Comparison of ENCODE assay signal across 14 cellular contexts in genomic region chr22:29302681-29303465, GRCh38. TPM values are rescaled to one million over a fixed set of nuclear protein-coding genes. Genes with fewer than 3 reads are reported as not detected.
DNase-seq lines count a peak whose midpoint lies in the region; ATAC-seq and TF ChIP-seq lines count a peak whose summit lies in the region.
"Had no signal": no experiment of that assay in that cellular context is flagged by ENCODE, and none has a peak within 500 bp of the region (broad histone marks: within the 10 kb centered on the region; RNA-seq: fewer than 3 reads in every experiment).

No MANE protein-coding gene starts in this region.

- peaks cover 49% of the 10 kb centered on the region for H3F3A ChIP-seq in GM23338 (replicated peaks; ENCODE audit: low read depth)

- WGBS in ovary, 3 donors: 39 to 53% (median 53%) methylated on average over 13 of the region's 13 CpGs

- intact Hi-C loops in breast epithelium (cut with DNase I; ENCODE audit: low total_unique reads): no loop called here
- intact Hi-C loops in ovary (cut with DNase I): no loop called here

- TF ChIP-seq EP300 in ovary (IDR thresholded peaks at IDR 0.05): no peak

- no peak overlapping the region for H3K4me3 Mint-ChIP-seq in GM23338
- H3K4me3 Mint-ChIP-seq: activated CD4-positive, alpha-beta T cell treated with anti-CD3 and anti-CD28 coated beads for 36 hours had no signal

- peaks cover 28% of the 10 kb centered on the region for H3K27me3 Mint-ChIP-seq in GM23338 (ENCODE audit: insufficient read depth, low read depth, poor library complexity)

- H3K4me1 Mint-ChIP-seq in GM23338: peaks cover 29% of the 10 kb centered on the region

- H3K79me2 ChIP-seq in GM23338 (replicated peaks; ENCODE audit: insufficient read depth): 0 out of 2 replicates have a peak, but pooled peaks cover under 1% of the 10 kb centered on the region

- ATAC-seq in GM23338 (no peak), HG03571 (IDR thresholded peaks at IDR 0.05; ENCODE audit: unreplicated experiment) (no peak)
- ATAC-seq: activated CD4-positive, alpha-beta T cell treated with anti-CD3 and anti-CD28 coated beads for 36 hours had no signal

- H3K4me3 ChIP-seq in GM23338 (no peak overlapping the region), breast epithelium (no peak overlapping the region), ovary (no peak overlapping the region)
- H3K4me3 ChIP-seq: colonic mucosa had no signal

- H2AFZ ChIP-seq in GM23338: no peak overlapping the region

- peaks cover 10% of the 10 kb centered on the region; the same call in 1 of the 2 replicates for H3K4me1 ChIP-seq in GM23338 (ENCODE audit: insufficient read depth)
- H3K4me1 ChIP-seq in breast epithelium: peaks cover 8 to 10% of the 10 kb centered on the region in 2 donors
- H3K4me1 ChIP-seq in ovary (ENCODE audit: insufficient read depth): peaks cover 8% of the 10 kb centered on the region
- H3K4me1 ChIP-seq: colonic mucosa had no signal

- DNase-seq in GM23338 (ENCODE audit: low spot score) (peak; percentile 21), breast epithelium (ENCODE audit: low spot score in 2 of 2) (no peak), ovary (peak in 3 of 5 donors; percentile 33 to 56 (median 52)), NCI-H446 treated with DMSO at 0.1 percent for 48 hours (lab: John Stamatoyannopoulos, UW) (no peak), SHP77 treated with DMSO at 0.1 percent for 48 hours (lab: John Stamatoyannopoulos, UW) (no peak)
- DNase-seq in activated naive CD4-positive, alpha-beta T cell treated with anti-CD3 and anti-CD28 coated beads, Interleukin-2, amount 50 U/mL, for 16 hours: no peak
- DNase-seq: foreskin melanocyte, HCEC 1CT, kidney glomerular epithelial cell, NCI-H345 had no signal

- no peak overlapping the region for H3K27ac Mint-ChIP-seq in GM23338
- H3K27ac Mint-ChIP-seq: activated CD4-positive, alpha-beta T cell treated with anti-CD3 and anti-CD28 coated beads for 36 hours had no signal

- TF ChIP-seq POLR2A in breast epithelium (IDR thresholded peaks at IDR 0.05) (no peak), ovary (IDR thresholded peaks at IDR 0.05) (no peak)

- H4K20me1 ChIP-seq in GM23338 (replicated peaks; ENCODE audit: insufficient read depth): peaks cover 8% of the 10 kb centered on the region

- H3K36me3 ChIP-seq in GM23338 (ENCODE audit: insufficient read depth) (peaks cover 27% of the 10 kb centered on the region), breast epithelium (peaks cover 11% of the 10 kb centered on the region), ovary (no peaks in the 10 kb centered on the region)

- H3K4me2 ChIP-seq in GM23338: no peak overlapping the region

- no peaks in the 10 kb centered on the region; the same call in 2 of the 3 replicates for H3K9me3 Mint-ChIP-seq in GM23338

- TF ChIP-seq CTCF in 22Rv1 (IDR thresholded peaks at IDR 0.05) (no peak), GM23338 (conservative IDR thresholded peaks at IDR 0.05; ENCODE audit: low read depth in 2 of 2) (no peak), breast epithelium (IDR thresholded peaks at IDR 0.05) (no peak), ovary (IDR thresholded peaks at IDR 0.05) (no peak)

- H3K9me3 ChIP-seq in breast epithelium (no peaks in the 10 kb centered on the region), ovary (no peaks in the 10 kb centered on the region)
- H3K9me3 ChIP-seq: colonic mucosa had no signal

- H3K36me3 Mint-ChIP-seq in GM23338 (ENCODE audit: low read depth): peaks cover 36% of the 10 kb centered on the region

- H3K27me3 ChIP-seq in GM23338 (ENCODE audit: insufficient read depth): no peaks in the 10 kb centered on the region
- no peaks in the 10 kb centered on the region for H3K27me3 ChIP-seq in breast epithelium
- H3K27me3 ChIP-seq in ovary: no peaks in the 10 kb centered on the region
- H3K27me3 ChIP-seq: colonic mucosa had no signal

- H3K9me2 ChIP-seq in GM23338 (ENCODE audit: insufficient read depth): no peaks in the 10 kb centered on the region

- H3K27ac ChIP-seq in 22Rv1 (peak overlapping the region; percentile 37), GM23338 (ENCODE audit: low read depth) (no peak overlapping the region), breast epithelium (peak overlapping the region; percentile 54 to 64), ovary (peak overlapping the region in 1 of 2 donors; percentile 43)
- H3K27ac ChIP-seq: colonic mucosa had no signal

TF ChIP-seq in GM23338, 12 proteins besides CTCF, POLR2A, EP300 and RAD21:
- no peak for TF ChIP-seq EZH2phosphoT487 (IDR thresholded peaks at IDR 0.05; ENCODE audit: unreplicated experiment)
- no peak for TF ChIP-seq EZH2 (IDR thresholded peaks at IDR 0.05; ENCODE audit: low read depth, unreplicated experiment)
- no peak for TF ChIP-seq STAT1 (IDR thresholded peaks at IDR 0.05; ENCODE audit: unreplicated experiment)
- no peak for TF ChIP-seq ZNF114 (CRISPR knock-in tag; IDR thresholded peaks at IDR 0.05)

RNA-seq across cellular contexts. Expression of gene GAS2L1, which starts 3.6 kb away (rescaled TPM):
- total RNA-seq in GM23338 (2014; rRNA removed; shearing (Covaris generic)): 4.9 and 9.5 TPM in 2 replicates
- polyA plus RNA-seq in GM23338 (2016; fragmentation: Nextera tagmentation; extraction: Ambion mirVana): 3.7 and 5.2 TPM in 2 replicates
- 10 to 100 TPM; 12.2 to 19.3 (median 15.7) TPM for total RNA-seq in breast epithelium
- total RNA-seq in ovary: 10 to 100 TPM in 4 of 7 donors, 1 to 10 TPM in 3; 6.2 to 21.0 (median 12.5) TPM
- 1 to 10 TPM; 2.1 to 9.8 TPM for polyA plus RNA-seq in ovary

RNA-seq across cellular contexts. Expression of gene RASL10A, which starts 12.6 kb away (rescaled TPM):
- 0.54 and 3.0 TPM in 2 replicates for total RNA-seq in GM23338 (2014; rRNA removed; shearing (Covaris generic))
- polyA plus RNA-seq in GM23338 (2016; fragmentation: Nextera tagmentation; extraction: Ambion mirVana) (0.99 and 1.6 TPM in 2 replicates), ovary (under 1 TPM; 0.30 to 0.45 TPM)
- total RNA-seq in breast epithelium (1 to 10 TPM; 2.7 to 4.7 (median 4.3) TPM), ovary (under 1 TPM in 4 of 7 donors, not detected in 3; 0.22 to 0.53 (median 0.41) TPM)

RNA-seq across cellular contexts. Expression of gene EWSR1, which starts 34.8 kb away (rescaled TPM):
- total RNA-seq in GM23338 (2014; rRNA removed; shearing (Covaris generic)): 390 and 427 TPM in 2 replicates
- polyA plus RNA-seq in GM23338 (2016; fragmentation: Nextera tagmentation; extraction: Ambion mirVana) (382 and 391 TPM in 2 replicates), ovary (100 to 1,000 TPM; 136 to 175 TPM)
- total RNA-seq in breast epithelium (100 to 1,000 TPM; 165 to 224 (median 220) TPM), ovary (100 to 1,000 TPM; 127 to 191 (median 170) TPM)

RNA-seq across cellular contexts. Expression of gene RHBDD3, which starts 35.1 kb away (rescaled TPM):
- total RNA-seq in GM23338 (2014; rRNA removed; shearing (Covaris generic)): 95.6 and 115 TPM in 2 replicates
- 55.0 and 60.3 TPM in 2 replicates for polyA plus RNA-seq in GM23338 (2016; fragmentation: Nextera tagmentation; extraction: Ambion mirVana)
- 10 to 100 TPM; 16.2 to 31.8 (median 28.2) TPM for total RNA-seq in breast epithelium
- total RNA-seq in ovary: 10 to 100 TPM; 16.9 to 26.8 (median 19.4) TPM
- polyA plus RNA-seq in ovary: 10 to 100 TPM in 1 of 2 donors, 1 to 10 TPM in 1; 4.2 to 22.5 TPM

Comparison
In these comparisons a context has a peak if more than half of its experiments do, and no peak if none do; other contexts are left out.
1. DNase-seq: peak in GM23338 (single experiment) and ovary (3 of 5); none in breast epithelium (0 of 2), activated naive CD4-positive, alpha-beta T cell treated with anti-CD3 and anti-CD28 coated beads, Interleukin-2, amount 50 U/mL, for 16 hours (single experiment), NCI-H446 treated with DMSO at 0.1 percent for 48 hours (single experiment) and SHP77 treated with DMSO at 0.1 percent for 48 hours (single experiment).